8 cellular contexts compared by ENCODE assay signal in genomic region chr3:10194328-10195071, GRCh38. TPM values are rescaled to one million over a fixed set of nuclear protein-coding genes. Genes with fewer than 3 reads are reported as not detected.
A peak's percentile ranks its signal among the peaks of the same experiment; 100 is the strongest.
DNase-seq lines count a peak whose midpoint lies in the region; ATAC-seq, FAIRE-seq and TF ChIP-seq lines count a peak whose summit lies in the region.

No MANE protein-coding gene starts in this region.

- no peak overlapping the region for H3K4me3 ChIP-seq in SK-N-SH (ENCODE audit: low read depth in 2 of 2, low read length in 1 of 2)
- no peak overlapping the region for H3K4me3 ChIP-seq in small intestine (ENCODE audit: low read depth in 1 of 2, low read length in 2 of 2)

- H3K9me3 ChIP-seq in SK-N-SH, result no peaks in the 10 kb centered on the region
- H3K9me3 ChIP-seq in small intestine (ENCODE audit: control insufficient read depth, low read depth), result no peaks in the 10 kb centered on the region

- no peaks in the 10 kb centered on the region for H3K36me3 ChIP-seq in SK-N-SH (replicated peaks in 1 of 2; ENCODE audit: control insufficient read depth in 1 of 2, insufficient read depth in 2 of 2, low read length in 1 of 2)
- no peaks in the 10 kb centered on the region for H3K36me3 ChIP-seq in small intestine (ENCODE audit: control insufficient read depth in 2 of 2, insufficient read depth in 2 of 2, low read length in 2 of 2)

- no peak for TF ChIP-seq RAD21 in SK-N-SH (IDR thresholded peaks at IDR 0.05; ENCODE audit: low read length)

- H3K9me2 ChIP-seq in SK-N-SH, result no peaks in the 10 kb centered on the region

- no peak overlapping the region for H2AFZ ChIP-seq in SK-N-SH (ENCODE audit: low read depth)

- peaks cover 39% of the 10 kb centered on the region for H3K79me2 ChIP-seq in SK-N-SH (ENCODE audit: insufficient read depth)

- POLR2A ChIA-PET in SK-N-SH (lab: Yijun Ruan, JAX), result no interaction called here

- TF ChIP-seq EP300 in SK-N-SH (IDR thresholded peaks at IDR 0.05; ENCODE audit: borderline replicate concordance in 1 of 2, low read depth in 1 of 2, low read length in 1 of 2), result no peak

- TF ChIP-seq CTCF in SK-N-SH (IDR thresholded peaks at IDR 0.05), result no peak

- no peaks in the 10 kb centered on the region for H3K27me3 Mint-ChIP-seq in activated T-cell treated with anti-CD3 and anti-CD28 coated beads, Interleukin-2, amount 50 U/mL, for 72 hours (ENCODE audit: low read depth)

- peak overlapping the region; percentile 71 for H3K27ac Mint-ChIP-seq in activated T-cell treated with anti-CD3 and anti-CD28 coated beads, Interleukin-2, amount 50 U/mL, for 72 hours

- H3K27me3 ChIP-seq in SK-N-SH (ENCODE audit: insufficient read depth) (no peaks in the 10 kb centered on the region), small intestine (ENCODE audit: control insufficient read depth in 2 of 2, insufficient read depth in 2 of 2, low read length in 2 of 2) (no peaks in the 10 kb centered on the region)

- 81% methylated on average over 11 of the region's 11 CpGs for WGBS in SK-N-SH (ENCODE audit: low lambda C conversion rate)
- WGBS in small intestine, 3 donors, result 63 to 66% (median 65%) methylated on average over 11 of the region's 11 CpGs

- no peaks in the 10 kb centered on the region for H3K36me3 Mint-ChIP-seq in activated T-cell treated with anti-CD3 and anti-CD28 coated beads, Interleukin-2, amount 50 U/mL, for 72 hours (ENCODE audit: insufficient read depth in 2 of 2)

- intact Hi-C loops in Right ventricle myocardium superior (cut with DNase I), result no loop called here

- H3K4me1 Mint-ChIP-seq in activated T-cell treated with anti-CD3 and anti-CD28 coated beads, Interleukin-2, amount 50 U/mL, for 72 hours (ENCODE audit: low read depth), result peaks cover 98% of the 10 kb centered on the region

- FAIRE-seq in small intestine (lab: Jason Lieb, UNC), result no peak

- H3K4me2 ChIP-seq in SK-N-SH, result peak overlapping the region; percentile 74; the same call in 1 of the 2 replicates

- peak overlapping the region; percentile 54 to 78 for H3K4me3 Mint-ChIP-seq in activated T-cell treated with anti-CD3 and anti-CD28 coated beads, Interleukin-2, amount 50 U/mL, for 72 hours

- CTCF ChIA-PET in SK-N-SH (lab: Yijun Ruan, JAX), result interaction anchor here (1.6 kb wide), 1 partner anchor 8 kb away, joined by 3 read pairs; no protein-coding TSS in a partner anchor

- H3K4me1 ChIP-seq in SK-N-SH (ENCODE audit: control insufficient read depth in 1 of 2, insufficient read depth in 2 of 2, low read depth in 1 of 2, low read length in 1 of 2), result peaks cover 13 to 74% of the 10 kb centered on the region in 2 experiments
- peaks cover under 1 to 27% of the 10 kb centered on the region in 2 donors for H3K4me1 ChIP-seq in small intestine (ENCODE audit: control insufficient read depth in 2 of 2, insufficient read depth in 1 of 2, low read depth in 1 of 2, low read length in 1 of 2)

- H3F3A ChIP-seq in SK-N-SH (replicated peaks; ENCODE audit: insufficient read depth), result peaks cover 58% of the 10 kb centered on the region

- H3K27ac ChIP-seq in SK-N-SH (ENCODE audit: low read depth in 2 of 2, low read length in 1 of 2) (peak overlapping the region; percentile 1 to 99; a peak in 3 of 4 replicates), small intestine (ENCODE audit: low read depth in 1 of 2, low read length in 1 of 2) (peak overlapping the region; percentile 44 to 78)

- DNase-seq in SK-N-SH (no peak), Right ventricle myocardium superior (no peak), small intestine (no peak), NCI-H226 (no peak), RPMI8226 (no peak)
- DNase-seq in activated T-cell treated with anti-CD3 and anti-CD28 coated beads, Interleukin-2, amount 50 U/mL, for 72 hours, result peak; percentile 67 to 68

- H3K9ac ChIP-seq in SK-N-SH, result peak overlapping the region; percentile 61; the same call in 1 of the 2 replicates

- no peak; the same call in 2 of the 3 replicates for ATAC-seq in SK-N-SH treated with all-trans-retinoic acid at 6 μM for 48 hours
- ATAC-seq in activated T-cell treated with anti-CD3 and anti-CD28 coated beads, Interleukin-2, amount 50 U/mL, for 72 hours (replicated peaks in 1 of 2), result peak; percentile 36 to 44
- ATAC-seq in Right ventricle myocardium superior (ENCODE audit: poor library complexity), result peak; percentile 67
- ATAC-seq in HG03108 (IDR thresholded peaks at IDR 0.05; ENCODE audit: unreplicated experiment), result no peak

- H3K9me3 Mint-ChIP-seq in activated T-cell treated with anti-CD3 and anti-CD28 coated beads, Interleukin-2, amount 50 U/mL, for 72 hours, result no peaks in the 10 kb centered on the region

- H4K20me1 ChIP-seq in SK-N-SH (ENCODE audit: insufficient read depth), result no peaks in the 10 kb centered on the region

TF ChIP-seq in SK-N-SH, 30 proteins besides CTCF, POLR2A, EP300 and RAD21:
- TF ChIP-seq GABPA (IDR thresholded peaks at IDR 0.05; ENCODE audit: low read depth), result no peak
- TF ChIP-seq MAX (IDR thresholded peaks at IDR 0.05; ENCODE audit: low read depth), result no peak

TF ChIP-seq in SK-N-SH treated with all-trans-retinoic acid at 6 μM for 48 hours, 23 proteins besides CTCF, POLR2A, EP300 and RAD21:
- TF ChIP-seq ZNF8 (CRISPR knock-in tag; IDR thresholded peaks at IDR 0.05) (no peak), ESRRG (CRISPR knock-in tag; IDR thresholded peaks at IDR 0.05) (no peak), ZNF565 (CRISPR knock-in tag; conservative IDR thresholded peaks at IDR 0.05; ENCODE audit: low read depth) (no peak), POU6F1 (CRISPR knock-in tag; IDR thresholded peaks at IDR 0.05; ENCODE audit: borderline replicate concordance, low read depth) (no peak), CSRNP3 (CRISPR knock-in tag; IDR thresholded peaks at IDR 0.05) (no peak)

RNA-seq across cellular contexts. Expression of gene IRAK2, which starts 29.8 kb away (rescaled TPM):
- polyA plus RNA-seq in SK-N-SH (2012; rRNA removed) (7.7 and 8.6 TPM in 2 replicates), small intestine (1 to 10 TPM; 2.0 to 6.8 (median 4.2) TPM)
- 5.4 and 6.5 TPM in 2 replicates for polyA plus RNA-seq in SK-N-SH (2012; cell fraction: cytosol; rRNA removed)
- 6.6 and 7.6 TPM in 2 replicates for polyA plus RNA-seq in SK-N-SH (2012; cell fraction: nucleus; rRNA removed)
- 10 to 100 TPM in 1 of 2 donors, 1 to 10 TPM in 1; 9.4 to 11.8 TPM for total RNA-seq in activated T-cell treated with anti-CD3 and anti-CD28 coated beads, Interleukin-2, amount 50 U/mL, for 72 hours
- 1.7 TPM for total RNA-seq in Right ventricle myocardium superior

RNA-seq across cellular contexts. Expression of gene VHL, which starts 52.9 kb away (rescaled TPM):
- polyA plus RNA-seq in SK-N-SH (2012; rRNA removed) (9.2 and 10.2 TPM in 2 replicates), small intestine (10 to 100 TPM; 21.9 to 34.0 (median 24.4) TPM)
- 14.2 TPM in 2 replicates for polyA plus RNA-seq in SK-N-SH (2012; cell fraction: cytosol; rRNA removed)
- polyA plus RNA-seq in SK-N-SH (2012; cell fraction: nucleus; rRNA removed), result 14.5 and 15.6 TPM in 2 replicates
- total RNA-seq in activated T-cell treated with anti-CD3 and anti-CD28 coated beads, Interleukin-2, amount 50 U/mL, for 72 hours, result 10 to 100 TPM; 61.1 to 61.7 TPM
- total RNA-seq in Right ventricle myocardium superior, result 11.2 TPM

RNA-seq across cellular contexts. Expression of gene TATDN2, which starts 53.8 kb away (rescaled TPM):
- polyA plus RNA-seq in SK-N-SH (2012; rRNA removed) (14.7 and 17.8 TPM in 2 replicates), small intestine (10 to 100 TPM; 13.8 to 19.5 (median 15.2) TPM)
- 12.8 and 15.2 TPM in 2 replicates for polyA plus RNA-seq in SK-N-SH (2012; cell fraction: cytosol; rRNA removed)
- polyA plus RNA-seq in SK-N-SH (2012; cell fraction: nucleus; rRNA removed), result 18.3 and 22.1 TPM in 2 replicates
- 10 to 100 TPM; 40.8 to 49.8 TPM for total RNA-seq in activated T-cell treated with anti-CD3 and anti-CD28 coated beads, Interleukin-2, amount 50 U/mL, for 72 hours
- total RNA-seq in Right ventricle myocardium superior, result 16.4 TPM

Comparison
In these comparisons a context has a peak if more than half of its experiments do, and no peak if none do; other contexts are left out.
1. DNase-seq: peak in activated T-cell treated with anti-CD3 and anti-CD28 coated beads, Interleukin-2, amount 50 U/mL, for 72 hours (2 of 2); none in SK-N-SH (single experiment), Right ventricle myocardium superior (single experiment), small intestine (single experiment), NCI-H226 (single experiment) and RPMI8226 (single experiment).
2. ATAC-seq: peak in activated T-cell treated with anti-CD3 and anti-CD28 coated beads, Interleukin-2, amount 50 U/mL, for 72 hours (2 of 2) and Right ventricle myocardium superior (single experiment); none in SK-N-SH treated with all-trans-retinoic acid at 6 μM for 48 hours (single experiment) and HG03108 (single experiment).